In genomic region chr2:121084137-121084680, GRCh38 we compare ENCODE assay signal across 20 cellular contexts.
"Had no signal": no experiment of that assay in that cellular context is flagged by ENCODE, and none has a peak within 500 bp of the region (broad histone marks: within the 10 kb centered on the region; RNA-seq: fewer than 3 reads in every experiment).

No MANE protein-coding gene starts in this region.

- H3K4me3 ChIP-seq: colonic mucosa, heart right ventricle, skin epidermis, upper lobe of left lung, vagina had no signal

- H3K9me3 ChIP-seq: colonic mucosa, heart right ventricle, neutrophil, upper lobe of left lung, vagina had no signal

- H3K36me3 ChIP-seq: colonic mucosa, heart right ventricle, neutrophil, upper lobe of left lung, vagina had no signal

- DNase-seq: activated CD4-positive, alpha-beta T cell treated with anti-CD3 and anti-CD28 coated beads for 4 hours; activated CD4-positive, alpha-beta T cell treated with anti-CD3 and anti-CD28 coated beads, Interleukin-2, amount 50 U/mL, for 4 hours; activated naive CD4-positive, alpha-beta T cell; activated T-cell treated with anti-CD3 and anti-CD28 coated beads for 4 hours; anterior cingulate cortex; cerebellar nuclear complex; effector CD8-positive, alpha-beta T cell; heart right ventricle; left ventricle myocardium superior; stimulated activated CD4-positive, alpha-beta T cell treated with anti-CD3 and anti-CD28 coated beads, Interleukin-12 subunit alpha, Interleukin-12 subunit beta, amount 100 ng/mL, for 4 hours; stimulated activated CD4-positive, alpha-beta T cell treated with anti-CD3 and anti-CD28 coated beads, Interleukin-4, amount 100 ng/mL, for 1 hour; T-helper 9 cell; upper lobe of left lung had no signal

- H3K27me3 ChIP-seq: colonic mucosa, vagina had no signal

- ATAC-seq: activated T-cell treated with anti-CD3 and anti-CD28 coated beads, Interleukin-2, amount 50 U/mL, for 72 hours; heart right ventricle; sciatic nerve had no signal

- H3K27ac ChIP-seq: colonic mucosa, heart right ventricle, neutrophil, skin epidermis, upper lobe of left lung, vagina, VCaP had no signal

- H3K4me1 ChIP-seq: colonic mucosa, upper lobe of left lung had no signal
